Comparison of ENCODE assay signal across 8 cellular contexts in the genomic region with DNA sequence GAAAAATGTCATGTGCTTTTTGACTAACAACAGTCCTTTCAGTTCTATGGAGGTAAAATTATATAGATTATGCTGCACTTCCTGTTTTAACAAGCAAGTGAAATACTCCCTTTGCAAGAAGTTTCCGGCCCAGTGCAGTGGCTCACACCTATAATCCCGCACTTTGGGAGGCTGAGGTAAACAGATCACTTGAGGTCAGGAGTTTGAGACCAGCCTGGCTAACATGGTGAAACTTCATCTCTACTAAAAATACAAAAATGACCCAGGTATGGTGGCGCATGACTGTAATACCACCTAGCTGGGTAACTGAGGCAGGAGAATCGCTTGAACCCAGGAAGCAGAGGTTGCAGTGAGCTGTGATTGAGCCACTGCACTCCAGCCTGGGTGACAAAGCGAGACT. TPM values are rescaled to one million over a fixed set of nuclear protein-coding genes. Genes with fewer than 3 reads are reported as not detected.
DNase-seq lines count a peak whose midpoint lies in the region; ATAC-seq and TF ChIP-seq lines count a peak whose summit lies in the region.
"Not testable (repeated sequence)": the region's sequence is repeated elsewhere in the genome, so short reads cannot be mapped to it uniquely, and the experiment has no call there.

No MANE protein-coding gene starts in this region.

- peak overlapping the region; percentile 72 for H3K27ac ChIP-seq in CD4-positive, CD25-positive, alpha-beta regulatory T cell (ENCODE audit: insufficient read depth, low read length, poor library complexity, severe bottlenecking)

- TF ChIP-seq POLR2A in NB4 (IDR thresholded peaks at IDR 0.05; ENCODE audit: extremely low read depth, insufficient read length) = not testable (repeated sequence)

- not testable (repeated sequence) for H3K36me3 ChIP-seq in CD4-positive, CD25-positive, alpha-beta regulatory T cell (ENCODE audit: control insufficient read depth, insufficient read depth, low read length)

- H3K36me3 Mint-ChIP-seq in CD4-positive, CD25-positive, alpha-beta regulatory T cell = peaks cover 14% of the 10 kb centered on the region
- peaks cover 37% of the 10 kb centered on the region for H3K36me3 Mint-ChIP-seq in T-helper 2 cell treated with Interferon-gamma antibody and Interleukin-4, amounts not matched to agents 5 μg/mL and 100 μg/mL, for 36 hours (ENCODE audit: low read depth)
- H3K36me3 Mint-ChIP-seq in activated CD8-positive, alpha-beta memory T cell treated with anti-CD3 and anti-CD28 coated beads, Interleukin-2, amount 10 ng/mL, durations not matched to agents 7 days and 5 days = peaks cover 20% of the 10 kb centered on the region
- peaks cover 23% of the 10 kb centered on the region for H3K36me3 Mint-ChIP-seq in activated naive CD8-positive, alpha-beta T cell treated with anti-CD3 and anti-CD28 coated beads, Interleukin-2, amount 50 U/mL, for 24 hours (ENCODE audit: low read depth)
- not testable (repeated sequence) for H3K36me3 Mint-ChIP-seq in immature natural killer cell
- peaks cover 17% of the 10 kb centered on the region for H3K36me3 Mint-ChIP-seq in stimulated activated memory B cell treated with anti-CD40 and anti-IgM and Interleukin-4, amounts not matched to agents 10 μg/mL and 1 μg/mL and 100 μg/mL, for 72 hours

- TF ChIP-seq CTCF in NB4 (IDR thresholded peaks at IDR 0.05; ENCODE audit: low read depth, low read length) = not testable (repeated sequence)

- peaks cover 53% of the 10 kb centered on the region for H3K4me1 ChIP-seq in CD4-positive, CD25-positive, alpha-beta regulatory T cell (ENCODE audit: control insufficient read depth, insufficient read depth, low read length, poor library complexity, severe bottlenecking)

- not testable (repeated sequence) for H3K27me3 Mint-ChIP-seq in CD4-positive, CD25-positive, alpha-beta regulatory T cell; T-helper 2 cell treated with Interferon-gamma antibody and Interleukin-4, amounts not matched to agents 5 μg/mL and 100 μg/mL, for 36 hours (ENCODE audit: low read depth); activated CD8-positive, alpha-beta memory T cell treated with anti-CD3 and anti-CD28 coated beads, Interleukin-2, amount 10 ng/mL, durations not matched to agents 7 days and 5 days; activated naive CD8-positive, alpha-beta T cell treated with anti-CD3 and anti-CD28 coated beads, Interleukin-2, amount 50 U/mL, for 24 hours; immature natural killer cell (ENCODE audit: low read depth in 3 of 3); stimulated activated memory B cell treated with anti-CD40 and anti-IgM and Interleukin-4, amounts not matched to agents 10 μg/mL and 1 μg/mL and 100 μg/mL, for 72 hours

- H3K4me3 Mint-ChIP-seq in CD4-positive, CD25-positive, alpha-beta regulatory T cell = peak overlapping the region; percentile 61 to 83 (median 74)
- peak overlapping the region; percentile 77 for H3K4me3 Mint-ChIP-seq in T-helper 2 cell treated with Interferon-gamma antibody and Interleukin-4, amounts not matched to agents 5 μg/mL and 100 μg/mL, for 36 hours
- H3K4me3 Mint-ChIP-seq in activated CD8-positive, alpha-beta memory T cell treated with anti-CD3 and anti-CD28 coated beads, Interleukin-2, amount 10 ng/mL, durations not matched to agents 7 days and 5 days = peak overlapping the region; percentile 24
- H3K4me3 Mint-ChIP-seq in activated naive CD8-positive, alpha-beta T cell treated with anti-CD3 and anti-CD28 coated beads, Interleukin-2, amount 50 U/mL, for 24 hours = peak overlapping the region; percentile 47
- peak overlapping the region; percentile 70 to 83 (median 75) for H3K4me3 Mint-ChIP-seq in immature natural killer cell
- H3K4me3 Mint-ChIP-seq in stimulated activated memory B cell treated with anti-CD40 and anti-IgM and Interleukin-4, amounts not matched to agents 10 μg/mL and 1 μg/mL and 100 μg/mL, for 72 hours = peak overlapping the region; percentile 62

- H3K9me3 Mint-ChIP-seq in CD4-positive, CD25-positive, alpha-beta regulatory T cell; activated CD8-positive, alpha-beta memory T cell treated with anti-CD3 and anti-CD28 coated beads, Interleukin-2, amount 10 ng/mL, durations not matched to agents 7 days and 5 days (ENCODE audit: low read depth); activated naive CD8-positive, alpha-beta T cell treated with anti-CD3 and anti-CD28 coated beads, Interleukin-2, amount 50 U/mL, for 24 hours; immature natural killer cell; stimulated activated memory B cell treated with anti-CD40 and anti-IgM and Interleukin-4, amounts not matched to agents 10 μg/mL and 1 μg/mL and 100 μg/mL, for 72 hours: not testable (repeated sequence)
- H3K9me3 Mint-ChIP-seq in T-helper 2 cell treated with Interferon-gamma antibody and Interleukin-4, amounts not matched to agents 5 μg/mL and 100 μg/mL, for 36 hours = peaks cover 10% of the 10 kb centered on the region

- CTCF ChIA-PET in activated CD8-positive, alpha-beta memory T cell treated with anti-CD3 and anti-CD28 coated beads, Interleukin-2, amount 10 ng/mL, durations not matched to agents 7 days and 5 days (lab: Charles Lee) = interaction anchor here (0.6 to 6.5 kb wide), 10 partner anchors 10 to 149 kb away, joined by 3 to 48 read pairs (median 4); a partner anchor contains a TSS

- ATAC-seq in CD4-positive, CD25-positive, alpha-beta regulatory T cell (ENCODE audit: low read depth in 2 of 2) = peak; percentile 62 to 72
- ATAC-seq in GM21786 (IDR thresholded peaks at IDR 0.05; ENCODE audit: unreplicated experiment) = peak; percentile 48
- peak; percentile 80 for ATAC-seq in activated CD8-positive, alpha-beta memory T cell treated with anti-CD3 and anti-CD28 coated beads, Interleukin-2, amount 10 ng/mL, durations not matched to agents 7 days and 5 days
- ATAC-seq in activated naive CD8-positive, alpha-beta T cell treated with anti-CD3 and anti-CD28 coated beads, Interleukin-2, amount 50 U/mL, for 24 hours = peak; percentile 65
- peak; percentile 77 for ATAC-seq in stimulated activated memory B cell treated with anti-CD40 and anti-IgM and Interleukin-4, amounts not matched to agents 10 μg/mL and 1 μg/mL and 100 μg/mL, for 72 hours

- peaks cover 43 to 89% (median 55%) of the 10 kb centered on the region in 4 donors for H3K4me1 Mint-ChIP-seq in CD4-positive, CD25-positive, alpha-beta regulatory T cell
- peaks cover 42% of the 10 kb centered on the region for H3K4me1 Mint-ChIP-seq in T-helper 2 cell treated with Interferon-gamma antibody and Interleukin-4, amounts not matched to agents 5 μg/mL and 100 μg/mL, for 36 hours (ENCODE audit: low read depth)
- H3K4me1 Mint-ChIP-seq in activated CD8-positive, alpha-beta memory T cell treated with anti-CD3 and anti-CD28 coated beads, Interleukin-2, amount 10 ng/mL, durations not matched to agents 7 days and 5 days = peaks cover 36% of the 10 kb centered on the region
- H3K4me1 Mint-ChIP-seq in activated naive CD8-positive, alpha-beta T cell treated with anti-CD3 and anti-CD28 coated beads, Interleukin-2, amount 50 U/mL, for 24 hours = peaks cover 80% of the 10 kb centered on the region
- H3K4me1 Mint-ChIP-seq in immature natural killer cell = peaks cover 69 to 82% of the 10 kb centered on the region in 2 donors
- peaks cover 82% of the 10 kb centered on the region for H3K4me1 Mint-ChIP-seq in stimulated activated memory B cell treated with anti-CD40 and anti-IgM and Interleukin-4, amounts not matched to agents 10 μg/mL and 1 μg/mL and 100 μg/mL, for 72 hours

- H3K27ac Mint-ChIP-seq in CD4-positive, CD25-positive, alpha-beta regulatory T cell = peak overlapping the region; percentile 93 to 94 (median 94)
- peak overlapping the region; percentile 94 for H3K27ac Mint-ChIP-seq in T-helper 2 cell treated with Interferon-gamma antibody and Interleukin-4, amounts not matched to agents 5 μg/mL and 100 μg/mL, for 36 hours
- peak overlapping the region; percentile 85 for H3K27ac Mint-ChIP-seq in activated CD8-positive, alpha-beta memory T cell treated with anti-CD3 and anti-CD28 coated beads, Interleukin-2, amount 10 ng/mL, durations not matched to agents 7 days and 5 days
- peak overlapping the region; percentile 82 for H3K27ac Mint-ChIP-seq in activated naive CD8-positive, alpha-beta T cell treated with anti-CD3 and anti-CD28 coated beads, Interleukin-2, amount 50 U/mL, for 24 hours
- H3K27ac Mint-ChIP-seq in immature natural killer cell = peak overlapping the region; percentile 85 to 91 (median 90)
- H3K27ac Mint-ChIP-seq in stimulated activated memory B cell treated with anti-CD40 and anti-IgM and Interleukin-4, amounts not matched to agents 10 μg/mL and 1 μg/mL and 100 μg/mL, for 72 hours = peak overlapping the region; percentile 96

- not testable (repeated sequence) for H3K27me3 ChIP-seq in CD4-positive, CD25-positive, alpha-beta regulatory T cell (ENCODE audit: control insufficient read depth, insufficient read depth, low read length)

- peak; percentile 38 to 78 (median 48) for DNase-seq in CD4-positive, CD25-positive, alpha-beta regulatory T cell
- DNase-seq in NB4 (ENCODE audit: low read depth) (peak; percentile 82), immature natural killer cell (peak; percentile 54 to 57 (median 57))
- DNase-seq in T-helper 2 cell treated with Interferon-gamma antibody and Interleukin-4, amounts not matched to agents 5 μg/mL and 100 μg/mL, for 36 hours (ENCODE audit: low spot score) = peak; percentile 49
- peak; percentile 80 for DNase-seq in activated CD8-positive, alpha-beta memory T cell treated with anti-CD3 and anti-CD28 coated beads, Interleukin-2, amount 10 ng/mL, durations not matched to agents 7 days and 5 days
- DNase-seq in activated naive CD8-positive, alpha-beta T cell treated with anti-CD3 and anti-CD28 coated beads, Interleukin-2, amount 50 U/mL, for 24 hours = peak; percentile 39

- peak overlapping the region; percentile 57 for H3K4me3 ChIP-seq in CD4-positive, CD25-positive, alpha-beta regulatory T cell (ENCODE audit: low read depth, low read length)
- H3K4me3 ChIP-seq in NB4 (ENCODE audit: low read depth, low read length) = not testable (repeated sequence)

- H3K9me3 ChIP-seq in CD4-positive, CD25-positive, alpha-beta regulatory T cell (ENCODE audit: control insufficient read depth in 2 of 2, low read length in 2 of 2) = not testable (repeated sequence)

RNA-seq across cellular contexts. Expression of a gene that starts 20.7 kb away (rescaled TPM):
- 42.3 TPM for total RNA-seq in CD4-positive, CD25-positive, alpha-beta regulatory T cell
- 10 to 100 TPM in 1 of 4 donors, 1 to 10 TPM in 3; 6.7 to 10.3 (median 8.4) TPM for polyA plus RNA-seq in CD4-positive, CD25-positive, alpha-beta regulatory T cell
- 10 to 100 TPM; 23.2 to 32.9 TPM for total RNA-seq in activated CD8-positive, alpha-beta memory T cell treated with anti-CD3 and anti-CD28 coated beads, Interleukin-2, amount 10 ng/mL, durations not matched to agents 7 days and 5 days
- polyA plus RNA-seq in immature natural killer cell = 10 to 100 TPM in 1 of 3 donors, 1 to 10 TPM in 2; 7.8 to 11.5 (median 9.3) TPM

RNA-seq across cellular contexts. Expression of a gene that starts 51.5 kb away (rescaled TPM):
- 1.6 TPM for total RNA-seq in CD4-positive, CD25-positive, alpha-beta regulatory T cell
- polyA plus RNA-seq in CD4-positive, CD25-positive, alpha-beta regulatory T cell = 1 to 10 TPM; 2.7 to 5.8 (median 4.0) TPM
- 1 to 10 TPM; 5.5 to 5.8 TPM for total RNA-seq in activated CD8-positive, alpha-beta memory T cell treated with anti-CD3 and anti-CD28 coated beads, Interleukin-2, amount 10 ng/mL, durations not matched to agents 7 days and 5 days
- 10 to 100 TPM in 2 of 3 donors, 1 to 10 TPM in 1; 5.2 to 11.1 (median 10.0) TPM for polyA plus RNA-seq in immature natural killer cell

Comparison
In these comparisons a context has a peak if more than half of its experiments do, and no peak if none do; other contexts are left out.
1. H3K4me3 Mint-ChIP-seq: peak in every context shown above with its lines; median percentile 77 in T-helper 2 cell treated with Interferon-gamma antibody and Interleukin-4, amounts not matched to agents 5 μg/mL and 100 μg/mL, for 36 hours; 75 in immature natural killer cell; 74 in CD4-positive, CD25-positive, alpha-beta regulatory T cell; 62 in stimulated activated memory B cell treated with anti-CD40 and anti-IgM and Interleukin-4, amounts not matched to agents 10 μg/mL and 1 μg/mL and 100 μg/mL, for 72 hours; 47 in activated naive CD8-positive, alpha-beta T cell treated with anti-CD3 and anti-CD28 coated beads, Interleukin-2, amount 50 U/mL, for 24 hours; 24 in activated CD8-positive, alpha-beta memory T cell treated with anti-CD3 and anti-CD28 coated beads, Interleukin-2, amount 10 ng/mL, durations not matched to agents 7 days and 5 days.